Comparison of ENCODE assay signal across 19 cellular contexts in genomic region chr2:48952071-48952604, GRCh38.
"Had no signal": no experiment of that assay in that cellular context is flagged by ENCODE, and none has a peak within 500 bp of the region (broad histone marks: within the 10 kb centered on the region; RNA-seq: fewer than 3 reads in every experiment).

No MANE protein-coding gene starts in this region.

- H3K36me3 Mint-ChIP-seq: naive B cell; stimulated activated naive B cell treated with anti-CD40 and anti-IgM and Interleukin-4, amounts not matched to agents 10 μg/mL and 1 μg/mL and 100 μg/mL, for 72 hours had no signal

- DNase-seq: activated CD4-positive, alpha-beta T cell treated with anti-CD3 and anti-CD28 coated beads for 1 hour; activated CD4-positive, alpha-beta T cell treated with anti-CD3 and anti-CD28 coated beads, Interleukin-2, amount 50 U/mL, for 4 hours; activated effector memory CD4-positive, alpha-beta T cell treated with anti-CD3 and anti-CD28 coated beads, Interleukin-2, amount 50 U/mL, for 16 hours; activated naive CD4-positive, alpha-beta T cell treated with anti-CD3 and anti-CD28 coated beads, Interleukin-2, amount 50 U/mL, for 16 hours; activated T-cell treated with anti-CD3 and anti-CD28 coated beads, Interleukin-2, amount 50 U/mL, for 72 hours; aorta; brain microvascular endothelial cell; colonic mucosa; hypothalamus; left lung; mammary epithelial cell; mucosa of descending colon; naive B cell; pancreas; sigmoid colon; spleen; stimulated activated naive B cell treated with anti-CD40 and anti-IgM and Interleukin-4, amounts not matched to agents 10 μg/mL and 1 μg/mL and 100 μg/mL, for 72 hours had no signal

- ATAC-seq: activated T-cell treated with anti-CD3 and anti-CD28 coated beads, Interleukin-2, amount 50 U/mL, for 72 hours; left lung; mucosa of descending colon; pancreas; stimulated activated naive B cell treated with anti-CD40 and anti-IgM and Interleukin-4, amounts not matched to agents 10 μg/mL and 1 μg/mL and 100 μg/mL, for 72 hours had no signal

- H3K4me3 ChIP-seq: colonic mucosa, left lung, mucosa of descending colon, pancreas, sigmoid colon, spleen had no signal

- H3K9me3 Mint-ChIP-seq: activated T-cell treated with anti-CD3 and anti-CD28 coated beads, Interleukin-2, amount 50 U/mL, for 72 hours; central memory CD8-positive, alpha-beta T cell; naive B cell; stimulated activated naive B cell treated with anti-CD40 and anti-IgM and Interleukin-4, amounts not matched to agents 10 μg/mL and 1 μg/mL and 100 μg/mL, for 72 hours had no signal

- H3K4me1 Mint-ChIP-seq: central memory CD8-positive, alpha-beta T cell; naive B cell; stimulated activated naive B cell treated with anti-CD40 and anti-IgM and Interleukin-4, amounts not matched to agents 10 μg/mL and 1 μg/mL and 100 μg/mL, for 72 hours had no signal

- H3K36me3 ChIP-seq: brain microvascular endothelial cell, colonic mucosa, left lung, neutrophil, pancreas, sigmoid colon, spleen had no signal

- H3K9me3 ChIP-seq: colonic mucosa, left lung, mucosa of descending colon, neutrophil, pancreas, sigmoid colon, spleen had no signal

- H3K4me1 ChIP-seq: colonic mucosa, left lung, pancreas, spleen had no signal

- H3K27me3 ChIP-seq: brain microvascular endothelial cell, colonic mucosa, left lung, pancreas, spleen had no signal

- H3K4me3 Mint-ChIP-seq: activated T-cell treated with anti-CD3 and anti-CD28 coated beads, Interleukin-2, amount 50 U/mL, for 72 hours; central memory CD8-positive, alpha-beta T cell; naive B cell; stimulated activated naive B cell treated with anti-CD40 and anti-IgM and Interleukin-4, amounts not matched to agents 10 μg/mL and 1 μg/mL and 100 μg/mL, for 72 hours had no signal

- H3K27ac ChIP-seq: brain microvascular endothelial cell, colonic mucosa, left lung, neutrophil, pancreas, sigmoid colon, spleen had no signal

- H3K27me3 Mint-ChIP-seq: central memory CD8-positive, alpha-beta T cell had no signal

- H3K27ac Mint-ChIP-seq: activated T-cell treated with anti-CD3 and anti-CD28 coated beads, Interleukin-2, amount 50 U/mL, for 72 hours; stimulated activated naive B cell treated with anti-CD40 and anti-IgM and Interleukin-4, amounts not matched to agents 10 μg/mL and 1 μg/mL and 100 μg/mL, for 72 hours had no signal
